9 cellular contexts compared by ENCODE assay signal in genomic region chrX:153688534-153688899, GRCh38. TPM values are rescaled to one million over a fixed set of nuclear protein-coding genes. Genes with fewer than 3 reads are reported as not detected.
A peak's percentile ranks its signal among the peaks of the same experiment; 100 is the strongest.
DNase-seq lines count a peak whose midpoint lies in the region; ATAC-seq and TF ChIP-seq lines count a peak whose summit lies in the region.
"Had no signal": no experiment of that assay in that cellular context is flagged by ENCODE, and none has a peak within 500 bp of the region (broad histone marks: within the 10 kb centered on the region; RNA-seq: fewer than 3 reads in every experiment).

No MANE protein-coding gene starts in this region.

- DNase-seq in endodermal cell = no peak
- no peak for DNase-seq in GM13977 (ENCODE audit: low spot score)
- no peak for DNase-seq in activated CD8-positive, alpha-beta memory T cell treated with anti-CD3 and anti-CD28 coated beads for 24 hours
- DNase-seq: activated CD4-positive, CD25-positive, alpha-beta regulatory T cell treated with anti-CD3 and anti-CD28 coated beads, Interleukin-2, amount 50 U/mL, for 72 hours; amniotic stem cell; NCI-H774 had no signal

- in situ Hi-C loops in GM13977 (cut with MboI; ENCODE audit: low pct_unique_long_range_greater_than_20kb, low sequenced_read_pairs, unreplicated experiment) = no loop called here

- no peak overlapping the region for H3K27ac ChIP-seq in HUES48 (ENCODE audit: low read depth, low read length)
- H3K27ac ChIP-seq in endodermal cell (ENCODE audit: low read depth, low read length) = no peak overlapping the region

- H3K27me3 ChIP-seq in HUES48 (ENCODE audit: control insufficient read depth, insufficient read depth, low read length) (no peaks in the 10 kb centered on the region), endodermal cell (ENCODE audit: control insufficient read depth, insufficient read depth, low read length, poor library complexity, severe bottlenecking) (no peaks in the 10 kb centered on the region), skeletal muscle satellite cell (ENCODE audit: control insufficient read depth, insufficient read depth, low read length) (no peaks in the 10 kb centered on the region)

- no peak for ATAC-seq in GM18868 (IDR thresholded peaks at IDR 0.05; ENCODE audit: unreplicated experiment)

- H3K36me3 ChIP-seq in HUES48 (ENCODE audit: control insufficient read depth, insufficient read depth, low read length) = peaks cover 24% of the 10 kb centered on the region; the same call in 1 of the 2 replicates
- H3K36me3 ChIP-seq in endodermal cell (ENCODE audit: control insufficient read depth, insufficient read depth, low read length) = no peaks in the 10 kb centered on the region
- no peaks in the 10 kb centered on the region for H3K36me3 ChIP-seq in skeletal muscle satellite cell (ENCODE audit: insufficient read depth, low read length)

- peaks cover 48% of the 10 kb centered on the region for H3K9me3 Mint-ChIP-seq in endodermal cell

- H3K9me3 ChIP-seq in HUES48 (ENCODE audit: control insufficient read depth, insufficient read depth, low read length) = peaks cover 22% of the 10 kb centered on the region
- H3K9me3 ChIP-seq in endodermal cell (ENCODE audit: control insufficient read depth, low read length) = no peaks in the 10 kb centered on the region
- H3K9me3 ChIP-seq in skeletal muscle satellite cell (replicated peaks; ENCODE audit: low read length) = no peaks in the 10 kb centered on the region

- peaks cover 12% of the 10 kb centered on the region; the same call in 1 of the 2 replicates for H3K4me1 ChIP-seq in HUES48 (ENCODE audit: control insufficient read depth, insufficient read depth, low read length)
- H3K4me1 ChIP-seq in endodermal cell (ENCODE audit: control insufficient read depth, insufficient read depth, low read length) = no peaks in the 10 kb centered on the region
- peaks cover 9% of the 10 kb centered on the region for H3K4me1 ChIP-seq in skeletal muscle satellite cell (ENCODE audit: control insufficient read depth, insufficient read depth, low read length)

- peak overlapping the region; percentile 73 for H3K4me2 ChIP-seq in skeletal muscle satellite cell (ENCODE audit: low read length)

- H3K27me3 Mint-ChIP-seq in endodermal cell (ENCODE audit: insufficient read depth) = no peaks in the 10 kb centered on the region

- no peak overlapping the region for H3K27ac Mint-ChIP-seq in endodermal cell

- 0% methylated on average over 47 of the region's 52 CpGs; no CpG with 5 or more reads in 1 of the 2 experiments for WGBS in endodermal cell (ENCODE audit: insufficient coverage in 1 of 2, insufficient read length in 1 of 2), 2 experiments

- H3K9ac ChIP-seq in HUES48 (ENCODE audit: low read depth, low read length) (no peak overlapping the region; the same call in 1 of the 2 replicates), endodermal cell (ENCODE audit: extremely low read depth, low read length, poor library complexity, severe bottlenecking) (no peak overlapping the region), skeletal muscle satellite cell (ENCODE audit: low read depth, low read length) (peak overlapping the region; percentile 26)

- H3K4me3 ChIP-seq in HUES48 (ENCODE audit: low read depth, low read length) = peak overlapping the region; percentile 55; the same call in 1 of the 2 replicates
- H3K4me3 ChIP-seq in endodermal cell (ENCODE audit: low read length) = no peak overlapping the region
- H3K4me3 ChIP-seq in skeletal muscle satellite cell (ENCODE audit: low read length) = peak overlapping the region; percentile 66

- H3K36me3 Mint-ChIP-seq in endodermal cell (ENCODE audit: low read depth) = peaks cover 7% of the 10 kb centered on the region

- H3K4me1 Mint-ChIP-seq in endodermal cell = peaks cover 9% of the 10 kb centered on the region

- peak overlapping the region; percentile 40 for H3K4me3 Mint-ChIP-seq in endodermal cell

- TF ChIP-seq CTCF in endodermal cell (conservative IDR thresholded peaks at IDR 0.05) = no peak
- no peak for TF ChIP-seq CTCF in GM13977 (IDR thresholded peaks at IDR 0.05; ENCODE audit: extremely low read depth, insufficient read depth, missing control alignments)

RNA-seq across cellular contexts. Expression of gene SLC6A8, which starts 0.8 kb away (rescaled TPM):
- 100 to 1,000 TPM in 1 of 2 donors, 10 to 100 TPM in 1; 57.6 to 121 TPM for total RNA-seq in endodermal cell
- polyA plus RNA-seq in endodermal cell (2013, experiment 1 of 2) = 144 TPM
- 117 TPM for polyA plus RNA-seq in endodermal cell (2013, experiment 2 of 2)
- total RNA-seq in skeletal muscle satellite cell (2012; rRNA removed) = 9.1 and 14.0 TPM in 2 replicates

RNA-seq across cellular contexts. Expression of gene PNCK, which starts 14.9 kb away (rescaled TPM):
- total RNA-seq in endodermal cell = 10 to 100 TPM in 1 of 2 donors, 1 to 10 TPM in 1; 2.8 to 12.9 TPM
- 11.1 TPM for polyA plus RNA-seq in endodermal cell (2013, experiment 1 of 2)
- polyA plus RNA-seq in endodermal cell (2013, experiment 2 of 2) = 9.0 TPM
- total RNA-seq in skeletal muscle satellite cell (2012; rRNA removed) = not detected in 2 replicates

RNA-seq across cellular contexts. Expression of gene BCAP31, which starts 35.7 kb away (rescaled TPM):
- total RNA-seq in endodermal cell = 100 to 1,000 TPM; 192 to 206 TPM
- polyA plus RNA-seq in endodermal cell (2013, experiment 1 of 2) = 116 TPM
- polyA plus RNA-seq in endodermal cell (2013, experiment 2 of 2) = 113 TPM
- 173 and 174 TPM in 2 replicates for total RNA-seq in skeletal muscle satellite cell (2012; rRNA removed)

RNA-seq across cellular contexts. Expression of gene ABCD1, which starts 36.1 kb away (rescaled TPM):
- 10 to 100 TPM; 17.9 to 18.2 TPM for total RNA-seq in endodermal cell
- 12.6 TPM for polyA plus RNA-seq in endodermal cell (2013, experiment 1 of 2)
- polyA plus RNA-seq in endodermal cell (2013, experiment 2 of 2) = 15.8 TPM
- 17.2 and 17.3 TPM in 2 replicates for total RNA-seq in skeletal muscle satellite cell (2012; rRNA removed)

RNA-seq across cellular contexts. Expression of gene DUSP9, which starts 41.5 kb away (rescaled TPM):
- total RNA-seq in endodermal cell = under 1 TPM; 0.18 to 0.31 TPM
- 1.5 TPM for polyA plus RNA-seq in endodermal cell (2013, experiment 1 of 2)
- 1.3 TPM for polyA plus RNA-seq in endodermal cell (2013, experiment 2 of 2)
- total RNA-seq in skeletal muscle satellite cell (2012; rRNA removed) = 0.25 TPM in 1 of 2 replicates, not detected in the other
